In the genomic region with DNA sequence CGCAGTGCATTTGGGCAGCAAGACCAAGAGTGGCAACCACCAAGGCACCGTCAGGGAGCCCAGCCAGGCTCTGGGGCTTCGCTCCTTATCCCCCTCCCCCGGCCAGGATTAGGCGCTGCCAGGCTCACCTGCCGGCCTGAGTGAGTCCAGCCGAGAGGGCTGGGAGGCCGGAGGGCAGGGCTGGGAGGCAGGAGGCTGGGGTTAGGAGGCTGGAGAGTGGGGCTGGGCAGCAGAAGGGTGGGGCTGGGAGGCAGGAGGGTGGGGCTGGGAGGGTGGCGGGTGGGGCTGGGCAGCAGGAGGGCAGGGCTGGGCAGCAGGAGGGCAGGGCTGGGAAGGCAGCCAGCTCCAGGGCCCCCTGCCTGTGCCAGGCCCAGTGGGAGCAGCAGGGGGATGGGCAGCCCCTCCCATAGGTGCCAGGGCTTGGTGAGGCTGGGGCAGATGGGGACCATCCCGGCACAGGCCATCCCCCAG, we compare ENCODE assay signal across 16 cellular contexts.
DNase-seq lines count a peak whose midpoint lies in the region; ATAC-seq, FAIRE-seq and TF ChIP-seq lines count a peak whose summit lies in the region.
"Had no signal": no experiment of that assay in that cellular context is flagged by ENCODE, and none has a peak within 500 bp of the region (broad histone marks: within the 10 kb centered on the region; RNA-seq: fewer than 3 reads in every experiment).

No MANE protein-coding gene starts in this region.

- no peak overlapping the region for H3K27ac Mint-ChIP-seq in activated CD4-positive, alpha-beta memory T cell treated with anti-CD3 and anti-CD28 coated beads, Interleukin-2, amount 10 ng/mL, durations not matched to agents 7 days and 5 days
- H3K27ac Mint-ChIP-seq in T-helper 2 cell treated with Interferon-gamma antibody and Interleukin-4, amounts not matched to agents 5 μg/mL and 100 μg/mL, for 36 hours, result no peak overlapping the region

- H3K4me3 ChIP-seq in left lung, result no peak overlapping the region
- H3K4me3 ChIP-seq: esophagus muscularis mucosa, suprapubic skin had no signal

- FAIRE-seq in H54 (lab: Jason Lieb, UNC), result no peak
- FAIRE-seq: astrocyte had no signal

- H3K36me3 ChIP-seq in left lung, result no peaks in the 10 kb centered on the region
- H3K36me3 ChIP-seq: esophagus muscularis mucosa, suprapubic skin had no signal

- ATAC-seq in left lung, result peak; percentile 23

- POLR2A ChIA-PET in activated CD4-positive, alpha-beta memory T cell treated with anti-CD3 and anti-CD28 coated beads, Interleukin-2, amount 10 ng/mL, durations not matched to agents 7 days and 5 days (lab: Charles Lee), result no interaction called here

- no peak overlapping the region for H3K4me3 Mint-ChIP-seq in activated CD4-positive, alpha-beta memory T cell treated with anti-CD3 and anti-CD28 coated beads, Interleukin-2, amount 10 ng/mL, durations not matched to agents 7 days and 5 days
- no peak overlapping the region for H3K4me3 Mint-ChIP-seq in T-helper 2 cell treated with Interferon-gamma antibody and Interleukin-4, amounts not matched to agents 5 μg/mL and 100 μg/mL, for 36 hours
- H3K4me3 Mint-ChIP-seq: neural crest cell had no signal

- no peak for TF ChIP-seq CTCF in left lung (IDR thresholded peaks at IDR 0.05)

- H3K27ac ChIP-seq in left lung, result no peak overlapping the region
- H3K27ac ChIP-seq: esophagus muscularis mucosa, suprapubic skin had no signal

- H3K27me3 ChIP-seq in left lung, result peaks cover 0 to 5% of the 10 kb centered on the region in 2 donors
- H3K27me3 ChIP-seq: suprapubic skin had no signal

- intact Hi-C loops in left lung (cut with DNase I), result no loop called here
- intact Hi-C loops in head of caudate nucleus (cut with DNase I), result no loop called here

- no peaks in the 10 kb centered on the region for H3K4me1 Mint-ChIP-seq in activated CD4-positive, alpha-beta memory T cell treated with anti-CD3 and anti-CD28 coated beads, Interleukin-2, amount 10 ng/mL, durations not matched to agents 7 days and 5 days
- H3K4me1 Mint-ChIP-seq in T-helper 2 cell treated with Interferon-gamma antibody and Interleukin-4, amounts not matched to agents 5 μg/mL and 100 μg/mL, for 36 hours (ENCODE audit: low read depth), result no peaks in the 10 kb centered on the region

- DNase-seq in COLO668 (lab: John Stamatoyannopoulos, UW; ENCODE audit: unreplicated experiment) (peak; percentile 77), H54 (ENCODE audit: insufficient read length, low spot score) (peak; percentile 45), NCI-H524 treated with DMSO at 0.1 percent for 48 hours (lab: John Stamatoyannopoulos, UW) (peak; percentile 16), left lung (no peak), head of caudate nucleus (no peak)
- DNase-seq in activated CD4-positive, alpha-beta memory T cell treated with anti-CD3 and anti-CD28 coated beads, Interleukin-2, amount 10 ng/mL, durations not matched to agents 7 days and 5 days, result no peak
- DNase-seq in T-helper 2 cell treated with Interferon-gamma antibody and Interleukin-4, amounts not matched to agents 5 μg/mL and 100 μg/mL, for 36 hours (ENCODE audit: low spot score), result no peak
- DNase-seq: activated naive CD4-positive, alpha-beta T cell treated with Interleukin-2 at 50 U/mL for 16 hours; dermis blood vessel endothelial cell; DND-41; islet precursor cell; T-helper 2 cell had no signal

- CTCF ChIA-PET in activated CD4-positive, alpha-beta memory T cell treated with anti-CD3 and anti-CD28 coated beads, Interleukin-2, amount 10 ng/mL, durations not matched to agents 7 days and 5 days (lab: Charles Lee), result no interaction called here

- no peaks in the 10 kb centered on the region for H3K9me3 Mint-ChIP-seq in activated CD4-positive, alpha-beta memory T cell treated with anti-CD3 and anti-CD28 coated beads, Interleukin-2, amount 10 ng/mL, durations not matched to agents 7 days and 5 days
- H3K9me3 Mint-ChIP-seq in T-helper 2 cell treated with Interferon-gamma antibody and Interleukin-4, amounts not matched to agents 5 μg/mL and 100 μg/mL, for 36 hours, result peaks cover 1% of the 10 kb centered on the region
- H3K9me3 Mint-ChIP-seq: neural crest cell had no signal

- no peaks in the 10 kb centered on the region for H3K36me3 Mint-ChIP-seq in activated CD4-positive, alpha-beta memory T cell treated with anti-CD3 and anti-CD28 coated beads, Interleukin-2, amount 10 ng/mL, durations not matched to agents 7 days and 5 days (ENCODE audit: low read depth)
- H3K36me3 Mint-ChIP-seq in T-helper 2 cell treated with Interferon-gamma antibody and Interleukin-4, amounts not matched to agents 5 μg/mL and 100 μg/mL, for 36 hours (ENCODE audit: low read depth), result no peaks in the 10 kb centered on the region

- no peak for TF ChIP-seq POLR2A in H54 (IDR thresholded peaks at IDR 0.05; ENCODE audit: low read depth, low read length)

- H3K4me1 ChIP-seq in left lung, result peaks cover 0 to 4% of the 10 kb centered on the region in 2 donors

- no peaks in the 10 kb centered on the region for H3K9me3 ChIP-seq in left lung
- H3K9me3 ChIP-seq: esophagus muscularis mucosa, suprapubic skin had no signal

- peaks cover 17% of the 10 kb centered on the region for H3K27me3 Mint-ChIP-seq in activated CD4-positive, alpha-beta memory T cell treated with anti-CD3 and anti-CD28 coated beads, Interleukin-2, amount 10 ng/mL, durations not matched to agents 7 days and 5 days
- peaks cover 13% of the 10 kb centered on the region for H3K27me3 Mint-ChIP-seq in T-helper 2 cell treated with Interferon-gamma antibody and Interleukin-4, amounts not matched to agents 5 μg/mL and 100 μg/mL, for 36 hours (ENCODE audit: low read depth)

Comparison
In these comparisons a context has a peak if more than half of its experiments do, and no peak if none do; other contexts are left out.
1. DNase-seq: peak in COLO668 (single experiment), H54 (single experiment) and NCI-H524 treated with DMSO at 0.1 percent for 48 hours (single experiment); none in left lung (0 of 2), activated CD4-positive, alpha-beta memory T cell treated with anti-CD3 and anti-CD28 coated beads, Interleukin-2, amount 10 ng/mL, durations not matched to agents 7 days and 5 days (single experiment), head of caudate nucleus (0 of 42) and T-helper 2 cell treated with Interferon-gamma antibody and Interleukin-4, amounts not matched to agents 5 μg/mL and 100 μg/mL, for 36 hours (single experiment).